In genomic region chr10:28845009-28845682, GRCh38 we compare ENCODE assay signal across 29 cellular contexts.
DNase-seq lines count a peak whose midpoint lies in the region; ATAC-seq, FAIRE-seq and TF ChIP-seq lines count a peak whose summit lies in the region.
"Had no signal": no experiment of that assay in that cellular context is flagged by ENCODE, and none has a peak within 500 bp of the region (broad histone marks: within the 10 kb centered on the region; RNA-seq: fewer than 3 reads in every experiment).

No MANE protein-coding gene starts in this region.

- peak; percentile 12; the same call in 1 of the 2 replicates for TF ChIP-seq EP300 in K562 (IDR thresholded peaks at IDR 0.05; ENCODE audit: low read length)

- no peak for FAIRE-seq in K562 (lab: Jason Lieb, UNC)
- FAIRE-seq: islet of Langerhans had no signal

- in situ Hi-C loops in K562 (cut with MboI): no loop called here

- no peak overlapping the region for H3K4me2 ChIP-seq in K562 (ENCODE audit: insufficient read depth, low read length)
- H3K4me2 ChIP-seq: PC-9 had no signal

- H3K9me3 ChIP-seq in AG04450 (ENCODE audit: control insufficient read depth, insufficient read depth, low read length): peaks cover 10% of the 10 kb centered on the region
- peaks cover 16% of the 10 kb centered on the region for H3K9me3 ChIP-seq in K562 (replicated peaks; ENCODE audit: control insufficient read depth, insufficient read depth, low read depth, low read length)

- H4K20me1 ChIP-seq in K562 (replicated peaks; ENCODE audit: control insufficient read depth, insufficient read depth, low read length): 0 out of 2 replicates have a peak, but pooled peaks cover 3% of the 10 kb centered on the region

- no TSS peak for BruUV-seq in K562 (replicated peaks; lab: Mats Ljungman, UMichigan)

- POLR2A ChIA-PET in AG04450 (lab: Yijun Ruan, JAX) (no interaction called here), K562 (lab: Yijun Ruan, JAX) (no interaction called here)

- intact Hi-C loops in K562 (cut with micrococcal nuclease) (no loop called here), Right ventricle myocardium superior (cut with DNase I) (no loop called here)

- no peak overlapping the region for H2AFZ ChIP-seq in K562 (ENCODE audit: low read depth, low read length)
- H2AFZ ChIP-seq: PC-9 had no signal

- DNase-seq in AG04450 (ENCODE audit: low read depth, low spot score) (peak; percentile 52), MV-4-11 (lab: John Stamatoyannopoulos, UW) (peak; percentile 30), K562 (ENCODE audit: extremely low read depth in 1 of 4, low spot score in 3 of 4) (no peak), iris pigment epithelial cell (ENCODE audit: low read depth) (peak; percentile 99), Right ventricle myocardium superior (no peak), HPDE6-E6E7 (ENCODE audit: extremely low spot score) (no peak), hypothalamus (lab: John Stamatoyannopoulos, UW) (no peak)
- DNase-seq: ACHN; activated CD4-positive, alpha-beta T cell treated with anti-CD3 and anti-CD28 coated beads, Interleukin-2, amount 50 U/mL, for 48 hours; activated CD4-positive, CD25-positive, alpha-beta regulatory T cell; activated naive CD4-positive, alpha-beta T cell treated with anti-CD3 and anti-CD28 coated beads, Interleukin-2, amount 50 U/mL, for 16 hours; amygdala; Karpas-422; left lung; naive thymus-derived CD8-positive, alpha-beta T cell; NCI-H510A treated with DMSO at 0.1 percent for 48 hours; NK-92 treated with Interleukin-12 subunit alpha and Interleukin-12 subunit beta, amount 100 ng/mL, for 24 hours; PC-9; retina; SHP77; spleen; stimulated activated CD4-positive, alpha-beta T cell treated with anti-CD3 and anti-CD28 coated beads, Interleukin-2, amount 100 ng/mL, for 48 hours; substantia nigra; SW 1271; T-helper 9 cell had no signal

- H3K79me2 ChIP-seq in K562 (ENCODE audit: control insufficient read depth, insufficient read depth, low read length): no peaks in the 10 kb centered on the region

- H3K4me1 ChIP-seq in K562 (replicated peaks in 1 of 2; ENCODE audit: control insufficient read depth in 2 of 2, insufficient read depth in 2 of 2, low read length in 2 of 2): peaks cover 12 to 33% of the 10 kb centered on the region in 2 experiments
- H3K4me1 ChIP-seq: left lung, spleen had no signal

- no peak for ATAC-seq in K562
- ATAC-seq in Right ventricle myocardium superior (ENCODE audit: poor library complexity): no peak
- no peak for ATAC-seq in HG02623 (IDR thresholded peaks at IDR 0.05; ENCODE audit: unreplicated experiment)
- ATAC-seq: activated T-helper 17 cell treated with anti-CD3 and anti-CD28 coated beads, Interleukin-2, amount 50 U/mL, for 72 hours; esophagus mucosa; left lung; naive thymus-derived CD8-positive, alpha-beta T cell had no signal

- TF ChIP-seq RAD21 in K562 (CRISPR knock-in tag; conservative IDR thresholded peaks at IDR 0.05 in 1 of 2, IDR thresholded peaks at IDR 0.05 in 1 of 2): no peak

- no peak overlapping the region for H3K9ac ChIP-seq in K562 (ENCODE audit: insufficient read depth in 1 of 2, low read depth in 2 of 2, low read length in 2 of 2)

- WGBS in K562 (ENCODE audit: insufficient coverage, low coverage, missing lambda C conversion rate): 64% methylated on average over 4 of the region's 4 CpGs

- no peaks in the 10 kb centered on the region; the same call in 2 of the 3 replicates for H3K36me3 ChIP-seq in K562 (ENCODE audit: control insufficient read depth, insufficient read depth, low read length)
- H3K36me3 ChIP-seq: left lung, spleen had no signal

- H3K27ac ChIP-seq in AG04450 (ENCODE audit: low read depth, low read length) (peak overlapping the region; percentile 58), K562 (ENCODE audit: extremely low read depth, low read depth, low read length) (no peak overlapping the region)
- H3K27ac ChIP-seq: left lung, PC-9, spleen had no signal

- TF ChIP-seq CTCF in AG04450 (IDR thresholded peaks at IDR 0.05; ENCODE audit: low read depth, low read length): no peak
- TF ChIP-seq CTCF in K562 (IDR thresholded peaks at IDR 0.05 in 2 of 3, conservative IDR thresholded peaks at IDR 0.05 in 1 of 3; ENCODE audit: insufficient read depth in 2 of 3, low read depth in 1 of 3, low read length in 3 of 3): no peak

- H3K9me1 ChIP-seq in K562 (ENCODE audit: control insufficient read depth, insufficient read depth, low read length): no peaks in the 10 kb centered on the region

- CTCF ChIA-PET in AG04450 (lab: Charles Lee) (no interaction called here), K562 (lab: Yijun Ruan, JAX; ENCODE audit: low intra/inter-chr PET ratio) (no interaction called here)

- no peak for TF ChIP-seq POLR2A in K562 (conservative IDR thresholded peaks at IDR 0.05)

- H3K27me3 ChIP-seq in AG04450 (ENCODE audit: control insufficient read depth, insufficient read depth, low read length) (peaks cover 1% of the 10 kb centered on the region), K562 (ENCODE audit: control insufficient read depth in 2 of 2, insufficient read depth in 2 of 2, low read length in 2 of 2) (no peaks in the 10 kb centered on the region)
- H3K27me3 ChIP-seq: left lung, spleen had no signal

- no peak overlapping the region for H3K4me3 ChIP-seq in AG04450 (ENCODE audit: low read depth, low read length)
- H3K4me3 ChIP-seq in K562: no peak overlapping the region
- H3K4me3 ChIP-seq: left lung, PC-9, spleen had no signal

TF ChIP-seq in K562, 482 proteins besides CTCF, POLR2A, EP300 and RAD21 (continues in another document):
- TF ChIP-seq FOXJ3 (CRISPR knock-in tag; IDR thresholded peaks at IDR 0.05) (no peak), ZBTB7A (IDR thresholded peaks at IDR 0.05; ENCODE audit: borderline replicate concordance, control insufficient read depth, low read depth, low read length) (no peak), ZNF436 (CRISPR knock-in tag; IDR thresholded peaks at IDR 0.05) (no peak), MXD1 (CRISPR knock-in tag; IDR thresholded peaks at IDR 0.05; ENCODE audit: borderline replicate concordance, poor library complexity, severe bottlenecking) (no peak), NR3C1 (CRISPR knock-in tag; IDR thresholded peaks at IDR 0.05) (no peak), XRCC5 (IDR thresholded peaks at IDR 0.05; ENCODE audit: low read depth, low read length) (0 out of 2 replicates have a peak, but pooled peaks have one; percentile 30), RBM25 (IDR thresholded peaks at IDR 0.05; ENCODE audit: low read depth, low read length, severe bottlenecking) (no peak), POLR2B (IDR thresholded peaks at IDR 0.05; ENCODE audit: low read depth, partially characterized antibody) (no peak), ZNF253 (CRISPR knock-in tag; conservative IDR thresholded peaks at IDR 0.05) (no peak), NR1H2 (CRISPR knock-in tag; IDR thresholded peaks at IDR 0.05) (no peak), NR2C2 (CRISPR knock-in tag; IDR thresholded peaks at IDR 0.05) (no peak), NR2C2 (tag; IDR thresholded peaks at IDR 0.05) (no peak), ZNF143 (CRISPR knock-in tag; IDR thresholded peaks at IDR 0.05) (no peak), CTBP1 (IDR thresholded peaks at IDR 0.05; ENCODE audit: borderline replicate concordance) (no peak), SLC30A9 (CRISPR knock-in tag; IDR thresholded peaks at IDR 0.05) (no peak), NR2C1 (IDR thresholded peaks at IDR 0.05) (no peak), NR2C1 (tag; IDR thresholded peaks at IDR 0.05) (0 out of 2 replicates have a peak, but pooled peaks have one; percentile 10), CBX3 (IDR thresholded peaks at IDR 0.05; ENCODE audit: borderline replicate concordance in 1 of 2, low read length in 2 of 2) (peak; percentile 85 to 99), MAFK (IDR thresholded peaks at IDR 0.05; ENCODE audit: low read length) (no peak)
- TF ChIP-seq, protein P1, sequence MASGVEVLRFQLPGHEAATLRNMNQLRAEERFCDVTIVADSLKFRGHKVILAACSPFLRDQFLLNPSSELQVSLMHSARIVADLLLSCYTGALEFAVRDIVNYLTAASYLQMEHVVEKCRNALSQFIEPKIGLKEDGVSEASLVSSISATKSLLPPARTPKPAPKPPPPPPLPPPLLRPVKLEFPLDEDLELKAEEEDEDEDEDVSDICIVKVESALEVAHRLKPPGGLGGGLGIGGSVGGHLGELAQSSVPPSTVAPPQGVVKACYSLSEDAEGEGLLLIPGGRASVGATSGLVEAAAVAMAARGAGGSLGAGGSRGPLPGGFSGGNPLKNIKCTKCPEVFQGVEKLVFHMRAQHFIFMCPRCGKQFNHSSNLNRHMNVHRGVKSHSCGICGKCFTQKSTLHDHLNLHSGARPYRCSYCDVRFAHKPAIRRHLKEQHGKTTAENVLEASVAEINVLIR (CRISPR knock-in tag; IDR thresholded peaks at IDR 0.05): no peak
- TF ChIP-seq, protein P2, sequence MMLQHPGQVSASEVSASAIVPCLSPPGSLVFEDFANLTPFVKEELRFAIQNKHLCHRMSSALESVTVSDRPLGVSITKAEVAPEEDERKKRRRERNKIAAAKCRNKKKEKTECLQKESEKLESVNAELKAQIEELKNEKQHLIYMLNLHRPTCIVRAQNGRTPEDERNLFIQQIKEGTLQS (IDR thresholded peaks at IDR 0.05): peak; percentile 69
- TF ChIP-seq, protein P2 (CRISPR knock-in tag; conservative IDR thresholded peaks at IDR 0.05): no peak
- TF ChIP-seq, protein P3, sequence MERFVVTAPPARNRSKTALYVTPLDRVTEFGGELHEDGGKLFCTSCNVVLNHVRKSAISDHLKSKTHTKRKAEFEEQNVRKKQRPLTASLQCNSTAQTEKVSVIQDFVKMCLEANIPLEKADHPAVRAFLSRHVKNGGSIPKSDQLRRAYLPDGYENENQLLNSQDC (CRISPR knock-in tag; IDR thresholded peaks at IDR 0.05): no peak
- TF ChIP-seq, protein P4, sequence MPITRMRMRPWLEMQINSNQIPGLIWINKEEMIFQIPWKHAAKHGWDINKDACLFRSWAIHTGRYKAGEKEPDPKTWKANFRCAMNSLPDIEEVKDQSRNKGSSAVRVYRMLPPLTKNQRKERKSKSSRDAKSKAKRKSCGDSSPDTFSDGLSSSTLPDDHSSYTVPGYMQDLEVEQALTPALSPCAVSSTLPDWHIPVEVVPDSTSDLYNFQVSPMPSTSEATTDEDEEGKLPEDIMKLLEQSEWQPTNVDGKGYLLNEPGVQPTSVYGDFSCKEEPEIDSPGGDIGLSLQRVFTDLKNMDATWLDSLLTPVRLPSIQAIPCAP (CRISPR knock-in tag; IDR thresholded peaks at IDR 0.05; ENCODE audit: borderline replicate concordance): no peak

Comparison
In these comparisons a context has a peak if more than half of its experiments do, and no peak if none do; other contexts are left out.
1. DNase-seq: peak in AG04450 (single experiment), MV-4-11 (single experiment) and iris pigment epithelial cell (single experiment); none in K562 (0 of 4), Right ventricle myocardium superior (single experiment), HPDE6-E6E7 (single experiment) and hypothalamus (0 of 51).